In the genomic region with DNA sequence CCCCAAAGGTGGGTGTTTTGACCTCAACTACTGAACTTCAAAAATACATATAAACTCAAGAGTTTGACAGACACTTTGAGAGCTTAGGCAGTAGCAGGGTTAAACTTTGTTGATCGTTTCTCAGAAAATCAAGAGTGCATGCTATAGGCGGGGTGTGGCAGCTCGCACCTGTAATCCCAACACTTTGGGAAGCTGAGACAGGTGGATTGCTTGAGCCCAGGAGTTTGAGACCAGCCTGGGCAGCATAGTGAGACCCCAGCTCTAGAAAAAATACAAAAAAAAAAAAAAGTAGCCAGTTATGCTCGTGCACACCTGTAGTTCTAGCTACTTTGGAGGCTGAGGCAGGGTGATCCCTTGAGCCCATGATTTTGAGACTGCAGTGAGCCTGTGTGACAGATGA, we compare ENCODE assay signal across 16 cellular contexts. TPM values are rescaled to one million over a fixed set of nuclear protein-coding genes. Genes with fewer than 3 reads are reported as not detected.
DNase-seq lines count a peak whose midpoint lies in the region; ATAC-seq and TF ChIP-seq lines count a peak whose summit lies in the region.
"Had no signal": no experiment of that assay in that cellular context is flagged by ENCODE, and none has a peak within 500 bp of the region (broad histone marks: within the 10 kb centered on the region; RNA-seq: fewer than 3 reads in every experiment).

No MANE protein-coding gene starts in this region.

- no peak overlapping the region for H3K18ac ChIP-seq in H9 (ENCODE audit: insufficient read length, low read depth, low read length)
- H3K18ac ChIP-seq in mesenchymal stem cell (ENCODE audit: low read depth in 1 of 2, low read length in 2 of 2) = no peak overlapping the region

- no peak overlapping the region for H3K56ac ChIP-seq in H9 (ENCODE audit: insufficient read length, low read depth, low read length)

- H3K27me3 Mint-ChIP-seq in H9 (ENCODE audit: low read depth) (no peaks in the 10 kb centered on the region), WTC11 (ENCODE audit: low read depth) (no peaks in the 10 kb centered on the region)
- H3K27me3 Mint-ChIP-seq: CD4-positive, alpha-beta memory T cell had no signal

- no peak overlapping the region for H2BK120ac ChIP-seq in H9 (ENCODE audit: low read depth, low read length, poor library complexity, severe bottlenecking)
- H2BK120ac ChIP-seq in mesenchymal stem cell (ENCODE audit: low read depth, low read length) = peak overlapping the region; percentile 5

- no peaks in the 10 kb centered on the region for H3K79me2 ChIP-seq in H9 (ENCODE audit: insufficient read depth, low read length)

- no peak overlapping the region for H4K5ac ChIP-seq in H9 (ENCODE audit: insufficient read length, low read depth, low read length)

- H3K4me2 ChIP-seq in H9 (ENCODE audit: insufficient read depth, insufficient read length, low read length) (no peak overlapping the region), mesenchymal stem cell (ENCODE audit: low read length, poor library complexity, severe bottlenecking) (no peak overlapping the region)

- H3K23ac ChIP-seq in H9 (ENCODE audit: insufficient read length, low read depth, low read length) (no peak overlapping the region), mesenchymal stem cell (ENCODE audit: low read length in 2 of 2) (no peak overlapping the region)

- TF ChIP-seq POLR2A in tibial nerve (IDR thresholded peaks at IDR 0.05) = no peak

- H2BK15ac ChIP-seq in H9 (ENCODE audit: low read depth, low read length) = no peak overlapping the region
- no peak overlapping the region for H2BK15ac ChIP-seq in mesenchymal stem cell (ENCODE audit: low read depth, poor library complexity, severe bottlenecking)

- H3K14ac ChIP-seq in H9 (ENCODE audit: insufficient read depth, low read length) (no peak overlapping the region), mesenchymal stem cell (ENCODE audit: low read length in 2 of 2) (no peak overlapping the region)

- H3K36me3 Mint-ChIP-seq in H9 (ENCODE audit: insufficient read depth in 1 of 3, low read depth in 3 of 3) = peaks cover 20 to 49% (median 22%) of the 10 kb centered on the region in 3 experiments; a peak in 6 of 7 replicates
- peaks cover 48% of the 10 kb centered on the region for H3K36me3 Mint-ChIP-seq in WTC11
- H3K36me3 Mint-ChIP-seq: CD4-positive, alpha-beta memory T cell had no signal

- TF ChIP-seq CTCF in H9 (conservative IDR thresholded peaks at IDR 0.05) (no peak), WTC11 (IDR thresholded peaks at IDR 0.05) (no peak), tibial nerve (IDR thresholded peaks at IDR 0.05) (no peak)

- POLR2A ChIA-PET in WTC11 (lab: Charles Lee) = interaction anchor here (0.6 to 1.1 kb wide), 4 partner anchors 13 to 1113 kb away, joined by 3 to 4 read pairs (median 3); a partner anchor contains a TSS

- H2BK5ac ChIP-seq in H9 (ENCODE audit: insufficient read length, low read length) (no peak overlapping the region), mesenchymal stem cell (ENCODE audit: low read depth, low read length, poor library complexity, severe bottlenecking) (no peak overlapping the region)

- no peak overlapping the region for H4K91ac ChIP-seq in H9 (ENCODE audit: insufficient read length, low read depth, low read length)
- H4K91ac ChIP-seq in mesenchymal stem cell (ENCODE audit: low read length) = no peak overlapping the region

- H3K27ac ChIP-seq in H9 (ENCODE audit: insufficient read length, low read depth, low read length) = no peak overlapping the region
- no peak overlapping the region for H3K27ac ChIP-seq in mesenchymal stem cell (ENCODE audit: low read length, poor library complexity, severe bottlenecking)
- H3K27ac ChIP-seq in tibial nerve = no peak overlapping the region
- H3K27ac ChIP-seq: GM23248 had no signal

- H2AK5ac ChIP-seq in H9 (ENCODE audit: insufficient read length, low read length) = peak overlapping the region; percentile 14
- no peak overlapping the region for H2AK5ac ChIP-seq in mesenchymal stem cell (ENCODE audit: low read length, severe bottlenecking)

- H3K4me1 Mint-ChIP-seq in H9 (peaks cover 28 to 37% of the 10 kb centered on the region in 2 experiments), WTC11 (peaks cover 58% of the 10 kb centered on the region)
- H3K4me1 Mint-ChIP-seq: CD4-positive, alpha-beta memory T cell had no signal

- H3K9me3 Mint-ChIP-seq in H9 (no peaks in the 10 kb centered on the region), WTC11 (no peaks in the 10 kb centered on the region)
- H3K9me3 Mint-ChIP-seq: CD4-positive, alpha-beta memory T cell had no signal

- ATAC-seq in WTC11 = no peak

- CTCF ChIA-PET in WTC11 (lab: Charles Lee) = interaction anchor here (0.7 to 1.0 kb wide), 5 partner anchors 83 to 159 kb away, joined by 3 to 5 read pairs (median 4); no protein-coding TSS in a partner anchor

- no peak overlapping the region for H3K9ac ChIP-seq in H9 (ENCODE audit: extremely low read depth, insufficient read length, low read length)
- H3K9ac ChIP-seq in mesenchymal stem cell (ENCODE audit: low read length) = no peak overlapping the region
- H3K9ac ChIP-seq: GM23248 had no signal

- H3T11ph ChIP-seq in H9 (ENCODE audit: low read length) = no peak overlapping the region

- no peaks in the 10 kb centered on the region for H3K79me1 ChIP-seq in H9 (ENCODE audit: insufficient read depth, low read depth, low read length, poor library complexity, severe bottlenecking)
- H3K79me1 ChIP-seq in mesenchymal stem cell (replicated peaks; ENCODE audit: low read length, poor library complexity, severe bottlenecking) = no peaks in the 10 kb centered on the region

- H3K27ac Mint-ChIP-seq in H9 = peak overlapping the region; percentile 40 to 78 (median 73); a peak in 3 of 7 replicates
- peak overlapping the region; percentile 92 for H3K27ac Mint-ChIP-seq in WTC11
- H3K27ac Mint-ChIP-seq: CD4-positive, alpha-beta memory T cell had no signal

- H3K4ac ChIP-seq in H9 (ENCODE audit: low read depth, low read length) (no peak overlapping the region), mesenchymal stem cell (ENCODE audit: low read depth in 1 of 2, low read length in 2 of 2) (no peak overlapping the region)

- no peaks in the 10 kb centered on the region for H3K23me2 ChIP-seq in H9 (ENCODE audit: insufficient read length, low read depth, low read length, poor library complexity, severe bottlenecking)

- H3K4me1 ChIP-seq in H9 (ENCODE audit: insufficient read depth, low read length) (no peaks in the 10 kb centered on the region; the same call in 1 of the 2 replicates), mesenchymal stem cell (ENCODE audit: control insufficient read depth, insufficient read depth, low read depth, low read length) (peaks cover 8% of the 10 kb centered on the region), tibial nerve (no peaks in the 10 kb centered on the region)

- no peak overlapping the region for H3K4me3 ChIP-seq in mesenchymal stem cell (ENCODE audit: insufficient read depth in 1 of 2, low read depth in 1 of 2, low read length in 2 of 2)
- H3K4me3 ChIP-seq in tibial nerve = no peak overlapping the region
- H3K4me3 ChIP-seq: GM23248 had no signal

- no peak overlapping the region for H2BK20ac ChIP-seq in H9 (ENCODE audit: low read depth, low read length, poor library complexity, severe bottlenecking)

- DNase-seq in H9 (no peak), WTC11 (ENCODE audit: low spot score) (no peak), mesenchymal stem cell (no peak), glomerular visceral epithelial cell (ENCODE audit: extremely low spot score) (no peak), NCI-H2107 (lab: John Stamatoyannopoulos, UW) (no peak), tibial nerve (ENCODE audit: low spot score in 2 of 2) (no peak)
- DNase-seq: C1 segment of cervical spinal cord; Calu3; CD4-positive, alpha-beta memory T cell; COR-L47; DND-41; GM23248; HCEC 1CT had no signal

- H3K27me3 ChIP-seq in H9 (ENCODE audit: insufficient read depth, low read length) = no peaks in the 10 kb centered on the region
- no peaks in the 10 kb centered on the region for H3K27me3 ChIP-seq in mesenchymal stem cell (ENCODE audit: control insufficient read depth in 1 of 2, insufficient read depth in 1 of 2, low read length in 2 of 2)
- no peaks in the 10 kb centered on the region for H3K27me3 ChIP-seq in tibial nerve

- H4K8ac ChIP-seq in H9 (replicated peaks; ENCODE audit: insufficient read length, low read depth, low read length) = no peak overlapping the region
- no peak overlapping the region for H4K8ac ChIP-seq in mesenchymal stem cell (ENCODE audit: low read length)

- no peak for TF ChIP-seq EP300 in tibial nerve (IDR thresholded peaks at IDR 0.05)

- H4K20me1 ChIP-seq in H9 (ENCODE audit: control insufficient read depth, insufficient read depth, insufficient read length) = no peaks in the 10 kb centered on the region

- H2BK12ac ChIP-seq in H9 (ENCODE audit: insufficient read length, low read depth, low read length) (no peak overlapping the region), mesenchymal stem cell (ENCODE audit: low read length in 2 of 2) (no peak overlapping the region)

- H2AFZ ChIP-seq in H9 (ENCODE audit: low read length) = no peak overlapping the region
- no peak overlapping the region for H2AFZ ChIP-seq in mesenchymal stem cell (ENCODE audit: low read depth, low read length)
- H2AFZ ChIP-seq: GM23248 had no signal

- H3K9me3 ChIP-seq in H9 (ENCODE audit: control insufficient read depth, low read depth, low read length) (no peaks in the 10 kb centered on the region), mesenchymal stem cell (ENCODE audit: control insufficient read depth, low read length) (no peaks in the 10 kb centered on the region), tibial nerve (no peaks in the 10 kb centered on the region)

- no CpG with 5 or more reads among the region's 4 CpGs for WGBS in H9 (ENCODE audit: extremely low coverage, insufficient read length, low lambda C conversion rate)
- 90% methylated on average over 4 of the region's 4 CpGs for WGBS in mesenchymal stem cell
- 56 to 68% methylated on average over 4 of the region's 4 CpGs for whole genome bisulfite sequencing in tibial nerve, 2 donors

- no peak overlapping the region for H3K4me3 Mint-ChIP-seq in H9
- no peak overlapping the region for H3K4me3 Mint-ChIP-seq in WTC11
- H3K4me3 Mint-ChIP-seq: CD4-positive, alpha-beta memory T cell had no signal

- H3K36me3 ChIP-seq in mesenchymal stem cell (ENCODE audit: control insufficient read depth in 1 of 2, insufficient read depth in 2 of 2, low read depth in 1 of 2, low read length in 2 of 2) (no peaks in the 10 kb centered on the region), tibial nerve (no peaks in the 10 kb centered on the region)

TF ChIP-seq in WTC11, 78 proteins besides CTCF, POLR2A, EP300 and RAD21 (continues in another document):
- TF ChIP-seq ZNF121 (CRISPR knock-in tag; IDR thresholded peaks at IDR 0.05) = peak; percentile 87

RNA-seq across cellular contexts. Expression of a gene that starts 12.3 kb away (rescaled TPM):
- total RNA-seq in H9 (2021) (199 and 211 TPM in 2 replicates), WTC11 (2021) (330 to 387 TPM (median 352 TPM) in 3 replicates), tibial nerve (under 1 TPM in 3 of 4 donors, not detected in 1; 0.20 to 0.87 (median 0.84) TPM)
- polyA plus RNA-seq in mesenchymal stem cell (2013, experiment 1 of 2) = under 0.01 TPM
- 0.01 TPM for polyA plus RNA-seq in mesenchymal stem cell (2013, experiment 2 of 2)
- total RNA-seq: A172; A673; Calu3; CD4-positive, alpha-beta memory T cell; GM23248 had no signal
- polyA plus RNA-seq: BJ; CD4-positive, alpha-beta memory T cell had no signal

RNA-seq across cellular contexts. Expression of a gene that starts 36.4 kb away (rescaled TPM):
- total RNA-seq in H9 (2021) = not detected in 2 replicates
- total RNA-seq in WTC11 (2021) = not detected in 3 replicates
- not detected for polyA plus RNA-seq in mesenchymal stem cell (2013, experiment 1 of 2)
- polyA plus RNA-seq in mesenchymal stem cell (2013, experiment 2 of 2) = not detected
- not detected for total RNA-seq in tibial nerve
- total RNA-seq: A172; A673; Calu3; CD4-positive, alpha-beta memory T cell; GM23248 had no signal
- polyA plus RNA-seq: BJ; CD4-positive, alpha-beta memory T cell; GM23248 had no signal

RNA-seq across cellular contexts. Expression of a gene that starts 54.3 kb away (rescaled TPM):
- total RNA-seq in H9 (2021) (0.26 TPM in 2 replicates), WTC11 (2021) (0.50 TPM in 1 of 3 replicates, not detected in the others), tibial nerve (not detected)
- not detected for polyA plus RNA-seq in mesenchymal stem cell (2013, experiment 1 of 2)
- polyA plus RNA-seq in mesenchymal stem cell (2013, experiment 2 of 2) = not detected
- total RNA-seq: A172; A673; Calu3; CD4-positive, alpha-beta memory T cell; GM23248 had no signal
- polyA plus RNA-seq: BJ; CD4-positive, alpha-beta memory T cell; GM23248 had no signal

Comparison
In these comparisons a context has a peak if more than half of its experiments do, and no peak if none do; other contexts are left out.
1. RNA of a gene that starts 12.3 kb away (total RNA-seq): 330 to 387 TPM in WTC11 and 199 to 211 TPM in H9; 0.20 to 0.87 TPM in tibial nerve; every median in the first group is over 100 times any median in the second.